In genomic region chr9:83967083-83967482, GRCh38 we compare ENCODE assay signal across 20 cellular contexts. TPM values are rescaled to one million over a fixed set of nuclear protein-coding genes. Genes with fewer than 3 reads are reported as not detected.
DNase-seq lines count a peak whose midpoint lies in the region; ATAC-seq and TF ChIP-seq lines count a peak whose summit lies in the region.
"Had no signal": no experiment of that assay in that cellular context is flagged by ENCODE, and none has a peak within 500 bp of the region (broad histone marks: within the 10 kb centered on the region; RNA-seq: fewer than 3 reads in every experiment).

No MANE protein-coding gene starts in this region.

- intact Hi-C loops in dorsolateral prefrontal cortex (cut with DNase I) = no loop called here

- no peaks in the 10 kb centered on the region for H3K9me3 Mint-ChIP-seq in stimulated activated naive CD8-positive, alpha-beta T cell treated with anti-CD3 and anti-CD28 coated beads, Interleukin-15, Interleukin-2, amounts not matched to agents 100 ng/mL and 50 ng/mL, for 24 hours
- H3K9me3 Mint-ChIP-seq in stimulated activated naive CD8-positive, alpha-beta T cell treated with anti-CD3 and anti-CD28 coated beads, Interleukin-15, amount 100 ng/mL, for 72 hours = no peaks in the 10 kb centered on the region
- no peaks in the 10 kb centered on the region for H3K9me3 Mint-ChIP-seq in endodermal cell
- H3K9me3 Mint-ChIP-seq in type B pancreatic cell = no peaks in the 10 kb centered on the region

- H3K27ac ChIP-seq in SK-N-MC = peak overlapping the region; percentile 98
- no peak overlapping the region for H3K27ac ChIP-seq in endodermal cell (ENCODE audit: low read depth, low read length)
- peak overlapping the region in 5 of 59 donors; percentile 0 to 53 (median 41) for H3K27ac ChIP-seq in dorsolateral prefrontal cortex
- H3K27ac ChIP-seq: coronary artery, epithelial cell of prostate, HL-60, thoracic aorta, WERI-Rb-1 had no signal

- 88 to 100% methylated on average over 1 of the region's 1 CpG for WGBS in endodermal cell (ENCODE audit: insufficient coverage in 1 of 2, insufficient read length in 1 of 2), 2 experiments

- no peak overlapping the region for H3K4me3 Mint-ChIP-seq in stimulated activated naive CD8-positive, alpha-beta T cell treated with anti-CD3 and anti-CD28 coated beads, Interleukin-15, Interleukin-2, amounts not matched to agents 100 ng/mL and 50 ng/mL, for 24 hours
- no peak overlapping the region for H3K4me3 Mint-ChIP-seq in stimulated activated naive CD8-positive, alpha-beta T cell treated with anti-CD3 and anti-CD28 coated beads, Interleukin-15, amount 100 ng/mL, for 72 hours
- H3K4me3 Mint-ChIP-seq in endodermal cell (no peak overlapping the region), type B pancreatic cell (no peak overlapping the region)
- H3K4me3 Mint-ChIP-seq: B cell had no signal

- no peaks in the 10 kb centered on the region for H3K4me1 ChIP-seq in endodermal cell (ENCODE audit: control insufficient read depth, insufficient read depth, low read length)

- no peak overlapping the region for H3K9ac ChIP-seq in SK-N-MC (ENCODE audit: insufficient read length)
- H3K9ac ChIP-seq in endodermal cell (ENCODE audit: extremely low read depth, low read length, poor library complexity, severe bottlenecking) = no peak overlapping the region

- ATAC-seq in stimulated activated naive CD8-positive, alpha-beta T cell treated with anti-CD3 and anti-CD28 coated beads, Interleukin-15, amount 100 ng/mL, for 72 hours = no peak
- ATAC-seq in HG03095 (IDR thresholded peaks at IDR 0.05; ENCODE audit: unreplicated experiment) = no peak
- ATAC-seq: Right ventricle myocardium inferior had no signal

- H3K4me3 ChIP-seq in SK-N-MC (no peak overlapping the region), endodermal cell (ENCODE audit: low read length) (no peak overlapping the region), foreskin fibroblast (ENCODE audit: low read depth in 1 of 2, low read length in 2 of 2) (no peak overlapping the region), dorsolateral prefrontal cortex (no peak overlapping the region)
- H3K4me3 ChIP-seq: coronary artery, thoracic aorta had no signal

- H3K36me3 ChIP-seq in SK-N-MC (ENCODE audit: insufficient read depth, low read length) = peaks cover 61% of the 10 kb centered on the region
- H3K36me3 ChIP-seq in endodermal cell (ENCODE audit: control insufficient read depth, insufficient read depth, low read length) = peaks cover 59% of the 10 kb centered on the region

- no peaks in the 10 kb centered on the region for H3K27me3 ChIP-seq in endodermal cell (ENCODE audit: control insufficient read depth, insufficient read depth, low read length, poor library complexity, severe bottlenecking)
- H3K27me3 ChIP-seq in dorsolateral prefrontal cortex = no peaks in the 10 kb centered on the region

- peak overlapping the region; percentile 42 for H3K27ac Mint-ChIP-seq in stimulated activated naive CD8-positive, alpha-beta T cell treated with anti-CD3 and anti-CD28 coated beads, Interleukin-15, Interleukin-2, amounts not matched to agents 100 ng/mL and 50 ng/mL, for 24 hours
- H3K27ac Mint-ChIP-seq in stimulated activated naive CD8-positive, alpha-beta T cell treated with anti-CD3 and anti-CD28 coated beads, Interleukin-15, amount 100 ng/mL, for 72 hours = no peak overlapping the region
- H3K27ac Mint-ChIP-seq in endodermal cell (peak overlapping the region; percentile 2), type B pancreatic cell (peak overlapping the region; percentile 8)
- H3K27ac Mint-ChIP-seq: B cell had no signal

- H3K4me1 Mint-ChIP-seq in stimulated activated naive CD8-positive, alpha-beta T cell treated with anti-CD3 and anti-CD28 coated beads, Interleukin-15, Interleukin-2, amounts not matched to agents 100 ng/mL and 50 ng/mL, for 24 hours (ENCODE audit: low read depth) = peaks cover 17% of the 10 kb centered on the region
- peaks cover 38% of the 10 kb centered on the region for H3K4me1 Mint-ChIP-seq in stimulated activated naive CD8-positive, alpha-beta T cell treated with anti-CD3 and anti-CD28 coated beads, Interleukin-15, amount 100 ng/mL, for 72 hours
- H3K4me1 Mint-ChIP-seq in endodermal cell (peaks cover 2% of the 10 kb centered on the region), type B pancreatic cell (ENCODE audit: unreplicated experiment) (peaks cover 6% of the 10 kb centered on the region)

- TF ChIP-seq CTCF in endodermal cell (conservative IDR thresholded peaks at IDR 0.05) (no peak), type B pancreatic cell (conservative IDR thresholded peaks at IDR 0.05) (no peak), foreskin fibroblast (IDR thresholded peaks at IDR 0.05; ENCODE audit: low read depth, low read length) (no peak), dorsolateral prefrontal cortex (IDR thresholded peaks at IDR 0.05 in 54 of 56, conservative IDR thresholded peaks at IDR 0.05 in 2 of 56; ENCODE audit: low read depth in 1 of 56, partially characterized antibody in 56 of 56) (no peak)

- H3K9me3 ChIP-seq in SK-N-MC (ENCODE audit: low read depth, low read length) = no peaks in the 10 kb centered on the region
- H3K9me3 ChIP-seq in endodermal cell (ENCODE audit: control insufficient read depth, low read length) = no peaks in the 10 kb centered on the region
- H3K9me3 ChIP-seq: thoracic aorta had no signal

- H3K36me3 Mint-ChIP-seq in stimulated activated naive CD8-positive, alpha-beta T cell treated with anti-CD3 and anti-CD28 coated beads, Interleukin-15, Interleukin-2, amounts not matched to agents 100 ng/mL and 50 ng/mL, for 24 hours (ENCODE audit: low read depth) = peaks cover 64% of the 10 kb centered on the region
- peaks cover 51% of the 10 kb centered on the region for H3K36me3 Mint-ChIP-seq in endodermal cell (ENCODE audit: low read depth)
- H3K36me3 Mint-ChIP-seq in type B pancreatic cell = peaks cover 45% of the 10 kb centered on the region

- H3K27me3 Mint-ChIP-seq in stimulated activated naive CD8-positive, alpha-beta T cell treated with anti-CD3 and anti-CD28 coated beads, Interleukin-15, Interleukin-2, amounts not matched to agents 100 ng/mL and 50 ng/mL, for 24 hours = no peaks in the 10 kb centered on the region
- H3K27me3 Mint-ChIP-seq in stimulated activated naive CD8-positive, alpha-beta T cell treated with anti-CD3 and anti-CD28 coated beads, Interleukin-15, amount 100 ng/mL, for 72 hours = no peaks in the 10 kb centered on the region
- H3K27me3 Mint-ChIP-seq in endodermal cell (ENCODE audit: insufficient read depth) (no peaks in the 10 kb centered on the region), type B pancreatic cell (no peaks in the 10 kb centered on the region)
- H3K27me3 Mint-ChIP-seq: B cell had no signal

- DNase-seq in stimulated activated naive CD8-positive, alpha-beta T cell treated with anti-CD3 and anti-CD28 coated beads, Interleukin-15, amount 100 ng/mL, for 72 hours = no peak
- DNase-seq in SK-N-MC (ENCODE audit: low read depth, low spot score) = no peak
- DNase-seq in endodermal cell = no peak
- no peak for DNase-seq in type B pancreatic cell (ENCODE audit: extremely low spot score, unreplicated experiment)
- DNase-seq in foreskin fibroblast = no peak
- DNase-seq in dorsolateral prefrontal cortex = no peak
- DNase-seq: activated effector memory CD4-positive, alpha-beta T cell treated with anti-CD3 and anti-CD28 coated beads, Interleukin-2, amount 50 U/mL, for 16 hours; aorta; mesendoderm; NCI-H2029 treated with DMSO at 0.1 percent for 48 hours; stimulated activated CD4-positive, alpha-beta T cell treated with anti-CD3 and anti-CD28 coated beads, Interleukin-12 subunit alpha, Interleukin-12 subunit beta, amount 100 ng/mL, for 4 hours; WERI-Rb-1 had no signal

RNA-seq across cellular contexts. Expression of gene HNRNPK, which starts 12.9 kb away (rescaled TPM):
- total RNA-seq in endodermal cell (100 to 1,000 TPM; 714 to 780 TPM), type B pancreatic cell (ENCODE audit: low replicate concordance) (524 and 673 TPM in 2 replicates), dorsolateral prefrontal cortex (100 to 1,000 TPM; 193 to 445 (median 361) TPM)
- polyA plus RNA-seq in endodermal cell (2013, experiment 1 of 2) = 803 TPM
- polyA plus RNA-seq in endodermal cell (2013, experiment 2 of 2) = 769 TPM

RNA-seq across cellular contexts. Expression of gene RMI1, which starts 13.5 kb away (rescaled TPM):
- total RNA-seq in endodermal cell (10 to 100 TPM; 27.1 to 33.2 TPM), type B pancreatic cell (ENCODE audit: low replicate concordance) (13.0 and 20.3 TPM in 2 replicates), dorsolateral prefrontal cortex (10 to 100 TPM in 36 of 120 experiments, 1 to 10 TPM in 84; 5.5 to 13.7 (median 9.1) TPM)
- polyA plus RNA-seq in endodermal cell (2013, experiment 1 of 2) = 33.8 TPM
- 31.7 TPM for polyA plus RNA-seq in endodermal cell (2013, experiment 2 of 2)

RNA-seq across cellular contexts. Expression of gene KIF27, which starts 45.9 kb away (rescaled TPM):
- 10 to 100 TPM; 12.0 to 19.5 TPM for total RNA-seq in endodermal cell
- polyA plus RNA-seq in endodermal cell (2013, experiment 1 of 2) = 7.4 TPM
- 9.4 TPM for polyA plus RNA-seq in endodermal cell (2013, experiment 2 of 2)
- 9.3 and 13.3 TPM in 2 replicates for total RNA-seq in type B pancreatic cell (ENCODE audit: low replicate concordance)
- 10 to 100 TPM in 111 of 120 experiments, 1 to 10 TPM in 9; 6.9 to 17.8 (median 12.2) TPM for total RNA-seq in dorsolateral prefrontal cortex

Comparison
In these comparisons a context has a peak if more than half of its experiments do, and no peak if none do; other contexts are left out.
1. H3K27ac Mint-ChIP-seq: peak in stimulated activated naive CD8-positive, alpha-beta T cell treated with anti-CD3 and anti-CD28 coated beads, Interleukin-15, Interleukin-2, amounts not matched to agents 100 ng/mL and 50 ng/mL, for 24 hours (single experiment), endodermal cell (single experiment) and type B pancreatic cell (single experiment); none in stimulated activated naive CD8-positive, alpha-beta T cell treated with anti-CD3 and anti-CD28 coated beads, Interleukin-15, amount 100 ng/mL, for 72 hours (0 of 2).